Comparison of ENCODE assay signal across 19 cellular contexts in the genomic region with DNA sequence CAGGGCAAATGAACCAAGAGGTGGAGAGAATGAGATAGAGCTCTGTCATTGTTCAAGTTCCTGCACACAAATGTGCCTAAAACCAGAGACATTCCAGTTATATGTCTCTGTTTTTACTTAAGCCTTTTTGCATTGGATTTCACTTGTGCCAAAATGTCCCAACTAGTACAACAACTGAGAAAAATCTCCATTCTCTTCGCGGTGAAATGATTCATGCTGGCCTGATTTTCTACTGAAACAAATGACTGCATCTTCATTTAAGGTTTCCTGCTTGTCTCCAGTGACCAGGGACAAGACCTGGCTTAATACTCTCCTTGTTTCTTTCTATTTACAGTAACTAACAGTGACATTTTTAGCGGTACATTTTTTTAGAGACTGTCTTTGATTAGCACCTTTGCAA.
DNase-seq lines count a peak whose midpoint lies in the region; ATAC-seq and TF ChIP-seq lines count a peak whose summit lies in the region.
"Had no signal": no experiment of that assay in that cellular context is flagged by ENCODE, and none has a peak within 500 bp of the region (broad histone marks: within the 10 kb centered on the region; RNA-seq: fewer than 3 reads in every experiment).

No MANE protein-coding gene starts in this region.

- H3K9ac ChIP-seq in adipocyte (ENCODE audit: low read length), result no peak overlapping the region

- H3K4me3 ChIP-seq in adipocyte (ENCODE audit: low read length) (no peak overlapping the region), hepatocyte (no peak overlapping the region), adrenal gland (no peak overlapping the region)
- H3K4me3 ChIP-seq: HAP-1, PC-9 had no signal

- 58% methylated on average over 3 of the region's 3 CpGs for WGBS in hepatocyte (ENCODE audit: low lambda C conversion rate, missing lambda C conversion rate)
- WGBS in adrenal gland, 4 donors, result 67 to 90% (median 82%) methylated on average over 3 of the region's 3 CpGs

- H3K36me3 ChIP-seq in adipocyte (ENCODE audit: control insufficient read depth, insufficient read depth, low read length, severe bottlenecking), result no peaks in the 10 kb centered on the region
- H3K36me3 ChIP-seq in hepatocyte (replicated peaks; ENCODE audit: insufficient read depth, low read depth), result no peaks in the 10 kb centered on the region
- no peaks in the 10 kb centered on the region for H3K36me3 ChIP-seq in adrenal gland (replicated peaks in 1 of 2)
- H3K36me3 ChIP-seq: HAP-1 had no signal

- no peaks in the 10 kb centered on the region for H4K20me1 ChIP-seq in hepatocyte (ENCODE audit: insufficient read depth, poor library complexity, severe bottlenecking)

- CTCF ChIA-PET in activated CD8-positive, alpha-beta T cell treated with anti-CD3 and anti-CD28 coated beads for 36 hours (lab: Charles Lee), result no interaction called here

- H3K4me1 Mint-ChIP-seq in activated CD8-positive, alpha-beta T cell treated with anti-CD3 and anti-CD28 coated beads for 36 hours (ENCODE audit: low read depth), result no peaks in the 10 kb centered on the region
- H3K4me1 Mint-ChIP-seq: B cell had no signal

- TF ChIP-seq CTCF in hepatocyte (IDR thresholded peaks at IDR 0.05; ENCODE audit: poor library complexity), result no peak
- no peak for TF ChIP-seq CTCF in adrenal gland (IDR thresholded peaks at IDR 0.05)
- TF ChIP-seq CTCF in activated CD8-positive, alpha-beta T cell treated with anti-CD3 and anti-CD28 coated beads for 36 hours (IDR thresholded peaks at IDR 0.05), result no peak

- no peaks in the 10 kb centered on the region for H3K27me3 Mint-ChIP-seq in activated CD8-positive, alpha-beta T cell treated with anti-CD3 and anti-CD28 coated beads for 36 hours
- H3K27me3 Mint-ChIP-seq: B cell had no signal

- TF ChIP-seq POLR2A in adrenal gland (IDR thresholded peaks at IDR 0.05), result no peak

- no peak for ATAC-seq in GM18870 (IDR thresholded peaks at IDR 0.05; ENCODE audit: unreplicated experiment)
- ATAC-seq in activated CD8-positive, alpha-beta T cell treated with anti-CD3 and anti-CD28 coated beads for 36 hours, result no peak
- ATAC-seq in HG03439 (IDR thresholded peaks at IDR 0.05; ENCODE audit: unreplicated experiment), result no peak
- ATAC-seq: SK-N-SH treated with all-trans-retinoic acid at 6 μM for 48 hours had no signal

- no peaks in the 10 kb centered on the region for H3K36me3 Mint-ChIP-seq in activated CD8-positive, alpha-beta T cell treated with anti-CD3 and anti-CD28 coated beads for 36 hours (ENCODE audit: low read depth)

- no peak overlapping the region for H3K27ac Mint-ChIP-seq in activated CD8-positive, alpha-beta T cell treated with anti-CD3 and anti-CD28 coated beads for 36 hours
- H3K27ac Mint-ChIP-seq: B cell had no signal

- no peak overlapping the region for H2AFZ ChIP-seq in hepatocyte
- H2AFZ ChIP-seq: PC-9 had no signal

- H3K27ac ChIP-seq in hepatocyte, result peak overlapping the region; percentile 80
- no peak overlapping the region for H3K27ac ChIP-seq in adrenal gland
- H3K27ac ChIP-seq: PC-9, RWPE1 had no signal

- no peaks in the 10 kb centered on the region for H3K9me3 Mint-ChIP-seq in activated CD8-positive, alpha-beta T cell treated with anti-CD3 and anti-CD28 coated beads for 36 hours

- no peak overlapping the region for H3K4me3 Mint-ChIP-seq in activated CD8-positive, alpha-beta T cell treated with anti-CD3 and anti-CD28 coated beads for 36 hours
- H3K4me3 Mint-ChIP-seq: B cell had no signal

- no peak overlapping the region for H3K4me2 ChIP-seq in hepatocyte
- H3K4me2 ChIP-seq: PC-9 had no signal

- H3K9me2 ChIP-seq in hepatocyte (replicated peaks; ENCODE audit: insufficient read depth), result no peaks in the 10 kb centered on the region

- peak; percentile 40 for DNase-seq in GM03348 (ENCODE audit: low spot score)
- peak; percentile 33 for DNase-seq in adipocyte (ENCODE audit: low read depth)
- peak; percentile 11 for DNase-seq in hepatocyte (ENCODE audit: low spot score)
- DNase-seq in stromal cell of bone marrow (ENCODE audit: low read depth), result peak; percentile 25
- DNase-seq in adrenal gland, result no peak
- no peak for DNase-seq in activated CD8-positive, alpha-beta T cell treated with anti-CD3 and anti-CD28 coated beads for 36 hours
- DNase-seq: DND-41, MV-4-11, NCI-H1930, NCI-H345, NCI-H524 treated with DMSO at 0.1 percent for 48 hours, PC-9, SIG-M5 had no signal

- H3K9me3 ChIP-seq in adipocyte (ENCODE audit: control insufficient read depth, low read length) (no peaks in the 10 kb centered on the region), hepatocyte (ENCODE audit: low read depth) (no peaks in the 10 kb centered on the region), adrenal gland (replicated peaks in 1 of 3) (no peaks in the 10 kb centered on the region)
- H3K9me3 ChIP-seq: HAP-1 had no signal

- POLR2A ChIA-PET in activated CD8-positive, alpha-beta T cell treated with anti-CD3 and anti-CD28 coated beads for 36 hours (lab: Charles Lee), result no interaction called here

- no peaks in the 10 kb centered on the region for H3K79me2 ChIP-seq in hepatocyte

- H3K27me3 ChIP-seq in adipocyte (replicated peaks; ENCODE audit: control insufficient read depth, insufficient read depth, low read length) (no peaks in the 10 kb centered on the region), hepatocyte (no peaks in the 10 kb centered on the region), adrenal gland (no peaks in the 10 kb centered on the region)

- H3K4me1 ChIP-seq in adipocyte (ENCODE audit: control insufficient read depth, insufficient read depth, low read length), result peaks cover 4% of the 10 kb centered on the region
- H3K4me1 ChIP-seq in hepatocyte (ENCODE audit: insufficient read depth), result peaks cover 21% of the 10 kb centered on the region
- H3K4me1 ChIP-seq in adrenal gland (replicated peaks in 1 of 2), result no peaks in the 10 kb centered on the region
- H3K4me1 ChIP-seq: HAP-1 had no signal

- intact Hi-C loops in adrenal gland (cut with DNase I), result no loop called here
- intact Hi-C loops in activated CD8-positive, alpha-beta T cell treated with anti-CD3 and anti-CD28 coated beads for 36 hours (cut with micrococcal nuclease), result no loop called here

Comparison
In these comparisons a context has a peak if more than half of its experiments do, and no peak if none do; other contexts are left out.
1. DNase-seq: peak in GM03348 (single experiment), adipocyte (single experiment), hepatocyte (single experiment) and stromal cell of bone marrow (single experiment); none in adrenal gland (0 of 7) and activated CD8-positive, alpha-beta T cell treated with anti-CD3 and anti-CD28 coated beads for 36 hours (single experiment).